18 cellular contexts compared by ENCODE assay signal in the genomic region with DNA sequence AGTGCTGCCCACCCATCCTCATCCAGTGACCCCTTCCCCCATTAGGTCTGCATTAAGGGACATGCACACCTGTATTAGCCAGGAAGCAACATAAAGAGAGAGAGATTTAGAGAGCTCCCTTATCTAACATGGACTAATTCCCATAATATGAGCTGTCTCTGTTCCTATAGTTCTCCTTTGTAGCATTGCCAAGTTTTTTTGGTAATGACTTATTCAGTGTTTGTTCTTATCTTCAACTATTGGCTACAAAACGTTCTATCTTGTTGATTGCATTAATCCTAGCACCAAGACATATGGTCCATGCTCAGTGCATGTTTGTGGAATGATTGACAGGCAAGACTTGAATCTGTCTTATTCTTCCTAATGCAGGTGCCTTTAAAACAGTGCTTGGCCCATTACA.
DNase-seq lines count a peak whose midpoint lies in the region; ATAC-seq, FAIRE-seq and TF ChIP-seq lines count a peak whose summit lies in the region.
"Had no signal": no experiment of that assay in that cellular context is flagged by ENCODE, and none has a peak within 500 bp of the region (broad histone marks: within the 10 kb centered on the region; RNA-seq: fewer than 3 reads in every experiment).

No MANE protein-coding gene starts in this region.

- H3K79me2 ChIP-seq in GM12878 (ENCODE audit: control insufficient read depth, insufficient read depth, low read length), result no peaks in the 10 kb centered on the region

- no peak for TF ChIP-seq POLR2A in GM12878 (IDR thresholded peaks at IDR 0.05; ENCODE audit: low read depth, low read length)

- FAIRE-seq in GM12878 (lab: Jason Lieb, UNC), result no peak
- FAIRE-seq: A549 had no signal

- no peak overlapping the region for H3K4me3 ChIP-seq in GM12878
- H3K4me3 ChIP-seq in fibroblast of the aortic adventitia (ENCODE audit: low read depth, low read length), result no peak overlapping the region
- H3K4me3 ChIP-seq: A549 had no signal

- no TSS peak for BruUV-seq in GM12878 (replicated peaks; lab: Mats Ljungman, UMichigan)

- 0% methylated on average over 1 of the region's 1 CpG for WGBS in GM12878 (ENCODE audit: insufficient coverage, insufficient replicate concordance, low lambda C conversion rate, missing lambda C conversion rate)

- no peak overlapping the region for H3K27ac ChIP-seq in GM12878 (ENCODE audit: control insufficient read depth, insufficient read depth)
- H3K27ac ChIP-seq: 22Rv1, A549, C4-2B had no signal

- no peaks in the 10 kb centered on the region for H3K4me1 ChIP-seq in GM12878 (ENCODE audit: control insufficient read depth, insufficient read depth, low read length)
- H3K4me1 ChIP-seq: A549 had no signal

- intact Hi-C loops in GM12878 (cut with micrococcal nuclease; ENCODE audit: unreplicated experiment), result no loop called here

- H3K4me2 ChIP-seq in GM12878 (ENCODE audit: control insufficient read depth, insufficient read depth), result no peak overlapping the region
- H3K4me2 ChIP-seq: A549 had no signal

- no peaks in the 10 kb centered on the region for H3K9me3 ChIP-seq in GM12878 (replicated peaks; ENCODE audit: control insufficient read depth, insufficient read depth, low read length)
- H3K9me3 ChIP-seq: A549 had no signal

- in situ Hi-C loops in GM12878 (cut with MboI), result no loop called here

- RAD21 ChIA-PET in GM12878 (lab: Charles Lee; ENCODE audit: unreplicated experiment), result interaction anchor here (1.6 kb wide), 1 partner anchor 12 kb away, joined by 3 read pairs; no protein-coding TSS in a partner anchor

- TF ChIP-seq CTCF in GM12878 (IDR thresholded peaks at IDR 0.05 in 2 of 3, conservative IDR thresholded peaks at IDR 0.05 in 1 of 3; ENCODE audit: control insufficient read depth in 2 of 3, extremely low read depth in 1 of 3, insufficient read depth in 1 of 3, low read depth in 3 of 3, low read length in 3 of 3), result no peak
- TF ChIP-seq CTCF in fibroblast of the aortic adventitia (IDR thresholded peaks at IDR 0.05; ENCODE audit: insufficient read depth, low read length), result no peak

- H4K20me1 ChIP-seq in GM12878 (ENCODE audit: control insufficient read depth, insufficient read depth), result no peaks in the 10 kb centered on the region

- no peak overlapping the region for H2AFZ ChIP-seq in GM12878 (ENCODE audit: control insufficient read depth, low read depth, low read length)

- ATAC-seq in GM12878, result no peak
- ATAC-seq in GM21737 (IDR thresholded peaks at IDR 0.05; ENCODE audit: unreplicated experiment), result no peak
- ATAC-seq in HG02798 (IDR thresholded peaks at IDR 0.05; ENCODE audit: poor library complexity, unreplicated experiment), result no peak
- ATAC-seq: A549, HCT116 had no signal

- SMC1A ChIA-PET in GM12878 (lab: Charles Lee; ENCODE audit: uncharacterized antibody, unreplicated experiment), result interaction anchor here (1.0 to 1.9 kb wide), 3 partner anchors 9 to 89 kb away, joined by 3 to 9 read pairs (median 4); no protein-coding TSS in a partner anchor

- no peak overlapping the region for H3K9ac ChIP-seq in GM12878 (ENCODE audit: control insufficient read depth, insufficient read depth, low read length)

- CTCF ChIA-PET in HEK293T (lab: Yijun Ruan, JAX) (interaction anchor here (0.6 kb wide), 1 partner anchor 8 kb away, joined by 3 read pairs; no protein-coding TSS in a partner anchor), GM12878 (lab: Yijun Ruan, JAX) (interaction anchor here (0.7 kb wide), 1 partner anchor 23 kb away, joined by 3 read pairs; no protein-coding TSS in a partner anchor)

- H3K36me3 ChIP-seq in GM12878 (ENCODE audit: control insufficient read depth in 2 of 2, insufficient read depth in 2 of 2, low read length in 1 of 2), result no peaks in the 10 kb centered on the region

- POLR2A ChIA-PET in HEK293T (lab: Yijun Ruan, JAX) (interaction anchor here (1.0 kb wide), 1 partner anchor 9 kb away, joined by 3 read pairs; no protein-coding TSS in a partner anchor), GM12878 (lab: Charles Lee) (no interaction called here)

- TF ChIP-seq RAD21 in GM12878 (IDR thresholded peaks at IDR 0.05; ENCODE audit: insufficient read depth, low read depth, low read length), result no peak

- H3K27me3 ChIP-seq in GM12878 (replicated peaks in 1 of 2; ENCODE audit: control insufficient read depth in 2 of 2, insufficient read depth in 2 of 2, low read length in 1 of 2), result no peaks in the 10 kb centered on the region; a peak in 1 of 4 replicates

- peak; percentile 17 for DNase-seq in NCI-H1105 treated with DMSO at 0.1 percent for 48 hours (lab: John Stamatoyannopoulos, UW)
- DNase-seq in NCI-H1105 (lab: John Stamatoyannopoulos, UW), result no peak
- DNase-seq in HEK293T (ENCODE audit: extremely low spot score), result no peak
- no peak for DNase-seq in GM12878 (ENCODE audit: low read depth, low spot score)
- DNase-seq in fibroblast of the aortic adventitia (ENCODE audit: low read depth), result peak; percentile 10
- DNase-seq: AML-193; CD4-positive, alpha-beta T cell; DMS153; DMS79; GDM1; GOT3; H7 had no signal

- no peak for TF ChIP-seq EP300 in GM12878 (IDR thresholded peaks at IDR 0.05; ENCODE audit: borderline replicate concordance in 1 of 2, control insufficient read depth in 1 of 2, low read depth in 2 of 2, low read length in 2 of 2)

TF ChIP-seq in HEK293T, 16 proteins besides CTCF, POLR2A, EP300 and RAD21:
- TF ChIP-seq FOXK2 (IDR thresholded peaks at IDR 0.05), result no peak
- no peak for TF ChIP-seq ZNF384 (IDR thresholded peaks at IDR 0.05)
- no peak for TF ChIP-seq FOXA1 (IDR thresholded peaks at IDR 0.05)
- TF ChIP-seq, protein P1, sequence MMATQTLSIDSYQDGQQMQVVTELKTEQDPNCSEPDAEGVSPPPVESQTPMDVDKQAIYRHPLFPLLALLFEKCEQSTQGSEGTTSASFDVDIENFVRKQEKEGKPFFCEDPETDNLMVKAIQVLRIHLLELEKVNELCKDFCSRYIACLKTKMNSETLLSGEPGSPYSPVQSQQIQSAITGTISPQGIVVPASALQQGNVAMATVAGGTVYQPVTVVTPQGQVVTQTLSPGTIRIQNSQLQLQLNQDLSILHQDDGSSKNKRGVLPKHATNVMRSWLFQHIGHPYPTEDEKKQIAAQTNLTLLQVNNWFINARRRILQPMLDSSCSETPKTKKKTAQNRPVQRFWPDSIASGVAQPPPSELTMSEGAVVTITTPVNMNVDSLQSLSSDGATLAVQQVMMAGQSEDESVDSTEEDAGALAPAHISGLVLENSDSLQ (IDR thresholded peaks at IDR 0.05), result peak; percentile 62; the same call in 1 of the 2 replicates
- no peak for TF ChIP-seq LEF1 (IDR thresholded peaks at IDR 0.05; ENCODE audit: borderline replicate concordance)
- TF ChIP-seq HDGF (IDR thresholded peaks at IDR 0.05; ENCODE audit: borderline replicate concordance), result no peak
- TF ChIP-seq L3MBTL2 (conservative IDR thresholded peaks at IDR 0.05), result no peak

TF ChIP-seq in GM12878, 131 proteins besides CTCF, POLR2A, EP300 and RAD21:
- TF ChIP-seq POU2F2 (IDR thresholded peaks at IDR 0.05; ENCODE audit: borderline replicate concordance, low read depth, low read length) (no peak), NFIC (IDR thresholded peaks at IDR 0.05; ENCODE audit: low read depth, low read length) (no peak), SUZ12 (IDR thresholded peaks at IDR 0.05; ENCODE audit: unreplicated experiment) (no peak), SIX5 (IDR thresholded peaks at IDR 0.05; ENCODE audit: low read depth, low read length, severe bottlenecking) (no peak)
- TF ChIP-seq, protein P1 (IDR thresholded peaks at IDR 0.05), result 0 out of 2 replicates have a peak, but pooled peaks have one; percentile 15

Comparison
In these comparisons a context has a peak if more than half of its experiments do, and no peak if none do; other contexts are left out.
1. DNase-seq: peak in NCI-H1105 treated with DMSO at 0.1 percent for 48 hours (single experiment) and fibroblast of the aortic adventitia (single experiment); none in NCI-H1105 (single experiment), HEK293T (single experiment) and GM12878 (single experiment).